Comparison of ENCODE assay signal across 30 cellular contexts in genomic region chr5:16265141-16265540, GRCh38.
A peak's percentile ranks its signal among the peaks of the same experiment; 100 is the strongest.
DNase-seq lines count a peak whose midpoint lies in the region; ATAC-seq and TF ChIP-seq lines count a peak whose summit lies in the region.
"Had no signal": no experiment of that assay in that cellular context is flagged by ENCODE, and none has a peak within 500 bp of the region (broad histone marks: within the 10 kb centered on the region; RNA-seq: fewer than 3 reads in every experiment).

No MANE protein-coding gene starts in this region.

- H3K27ac ChIP-seq in SJCRH30: no peak overlapping the region
- H3K27ac ChIP-seq in CD8-positive, alpha-beta T cell (ENCODE audit: low read depth, low read length): no peak overlapping the region
- H3K27ac ChIP-seq: heart right ventricle, lower lobe of right lung, PC-9, prostate gland, right lobe of liver, vagina, WERI-Rb-1 had no signal

- H3K4me3 ChIP-seq in SJCRH30: no peak overlapping the region
- H3K4me3 ChIP-seq in CD8-positive, alpha-beta T cell (ENCODE audit: low read depth, low read length): no peak overlapping the region
- H3K4me3 ChIP-seq: heart right ventricle, K562, lower lobe of right lung, PC-9, prostate gland, right lobe of liver, vagina had no signal

- no peaks in the 10 kb centered on the region for H3K27me3 ChIP-seq in SJCRH30
- no peaks in the 10 kb centered on the region for H3K27me3 ChIP-seq in CD8-positive, alpha-beta T cell (ENCODE audit: insufficient read depth, low read length)
- H3K27me3 ChIP-seq: heart right ventricle, right lobe of liver, vagina had no signal

- H3K36me3 Mint-ChIP-seq in CD8-positive, alpha-beta T cell: no peaks in the 10 kb centered on the region
- H3K36me3 Mint-ChIP-seq in activated naive CD4-positive, alpha-beta T cell treated with anti-CD3 and anti-CD28 coated beads, Interleukin-2, amount 50 U/mL, for 72 hours: no peaks in the 10 kb centered on the region
- H3K36me3 Mint-ChIP-seq: naive thymus-derived CD4-positive, alpha-beta T cell had no signal

- no peaks in the 10 kb centered on the region for H3K9me3 ChIP-seq in SJCRH30 (replicated peaks)
- no peaks in the 10 kb centered on the region for H3K9me3 ChIP-seq in CD8-positive, alpha-beta T cell (ENCODE audit: low read length)
- H3K9me3 ChIP-seq: heart right ventricle, lower lobe of right lung, prostate gland, right lobe of liver, vagina had no signal

- no peaks in the 10 kb centered on the region for H3K4me1 Mint-ChIP-seq in CD8-positive, alpha-beta T cell (ENCODE audit: low read depth)
- H3K4me1 Mint-ChIP-seq: naive thymus-derived CD4-positive, alpha-beta T cell; stimulated activated naive CD8-positive, alpha-beta T cell treated with anti-CD3 and anti-CD28 coated beads, Interleukin-15, amount 100 ng/mL, for 72 hours had no signal

- H3K4me1 ChIP-seq in SJCRH30: no peaks in the 10 kb centered on the region
- no peaks in the 10 kb centered on the region for H3K4me1 ChIP-seq in CD8-positive, alpha-beta T cell (ENCODE audit: insufficient read depth, low read length)
- H3K4me1 ChIP-seq: heart right ventricle, lower lobe of right lung, prostate gland, right lobe of liver, vagina had no signal

- TF ChIP-seq CTCF in CD8-positive, alpha-beta T cell (IDR thresholded peaks at IDR 0.05): no peak
- TF ChIP-seq CTCF in GM20000 (IDR thresholded peaks at IDR 0.05; ENCODE audit: extremely low read depth, missing control alignments): no peak

- H3K36me3 ChIP-seq in SJCRH30: no peaks in the 10 kb centered on the region
- no peaks in the 10 kb centered on the region for H3K36me3 ChIP-seq in CD8-positive, alpha-beta T cell (ENCODE audit: insufficient read depth, low read length)
- H3K36me3 ChIP-seq: heart right ventricle, lower lobe of right lung, prostate gland, right lobe of liver, vagina, WERI-Rb-1 had no signal

- POLR2A ChIA-PET in CD8-positive, alpha-beta T cell (lab: Charles Lee): no interaction called here

- no peak overlapping the region for H3K4me3 Mint-ChIP-seq in CD8-positive, alpha-beta T cell
- H3K4me3 Mint-ChIP-seq: activated CD8-positive, alpha-beta T cell treated with anti-CD3 and anti-CD28 coated beads, Interleukin-2, amount 10 ng/mL, durations not matched to agents 7 days and 5 days; CD4-positive, alpha-beta T cell; naive thymus-derived CD4-positive, alpha-beta T cell; stimulated activated naive CD8-positive, alpha-beta T cell treated with anti-CD3 and anti-CD28 coated beads, Interleukin-15, amount 100 ng/mL, for 72 hours had no signal

- ATAC-seq in CD8-positive, alpha-beta T cell: no peak
- ATAC-seq in activated naive CD4-positive, alpha-beta T cell treated with anti-CD3 and anti-CD28 coated beads, Interleukin-2, amount 50 U/mL, for 72 hours: no peak
- ATAC-seq in HG02938 (IDR thresholded peaks at IDR 0.05; ENCODE audit: unreplicated experiment): no peak
- ATAC-seq: activated CD8-positive, alpha-beta T cell treated with anti-CD3 and anti-CD28 coated beads, Interleukin-2, amount 10 ng/mL, durations not matched to agents 7 days and 5 days; heart right ventricle; K562; lower lobe of right lung; naive thymus-derived CD4-positive, alpha-beta T cell; right lobe of liver; stimulated activated naive CD8-positive, alpha-beta T cell treated with anti-CD3 and anti-CD28 coated beads, Interleukin-15, amount 100 ng/mL, for 72 hours had no signal

- no peaks in the 10 kb centered on the region for H3K9me3 Mint-ChIP-seq in CD8-positive, alpha-beta T cell
- H3K9me3 Mint-ChIP-seq in activated naive CD4-positive, alpha-beta T cell treated with anti-CD3 and anti-CD28 coated beads, Interleukin-2, amount 50 U/mL, for 72 hours: no peaks in the 10 kb centered on the region
- H3K9me3 Mint-ChIP-seq: activated T-helper 2 cell treated with anti-CD3 and anti-CD28 coated beads, Interferon-gamma antibody, Interleukin-2, Interleukin-4, amounts not matched to agents 10 μg/mL and 5 μg/mL and 100 μg/mL, durations not matched to agents 14 hours and 24 hours and 36 hours; CD4-positive, alpha-beta T cell; stimulated activated naive CD8-positive, alpha-beta T cell treated with anti-CD3 and anti-CD28 coated beads, Interleukin-15, amount 100 ng/mL, for 72 hours had no signal

- CTCF ChIA-PET in CD8-positive, alpha-beta T cell (lab: Charles Lee): no interaction called here

- no peak overlapping the region for H3K27ac Mint-ChIP-seq in CD8-positive, alpha-beta T cell
- H3K27ac Mint-ChIP-seq in activated naive CD4-positive, alpha-beta T cell treated with anti-CD3 and anti-CD28 coated beads, Interleukin-2, amount 50 U/mL, for 72 hours: no peak overlapping the region
- H3K27ac Mint-ChIP-seq: activated CD8-positive, alpha-beta T cell treated with anti-CD3 and anti-CD28 coated beads, Interleukin-2, amount 10 ng/mL, durations not matched to agents 7 days and 5 days; activated T-helper 2 cell treated with anti-CD3 and anti-CD28 coated beads, Interferon-gamma antibody, Interleukin-2, Interleukin-4, amounts not matched to agents 10 μg/mL and 5 μg/mL and 100 μg/mL, durations not matched to agents 14 hours and 24 hours and 36 hours; CD4-positive, alpha-beta T cell; naive thymus-derived CD4-positive, alpha-beta T cell; stimulated activated naive CD8-positive, alpha-beta T cell treated with anti-CD3 and anti-CD28 coated beads, Interleukin-15, amount 100 ng/mL, for 72 hours had no signal

- intact Hi-C loops in CD8-positive, alpha-beta T cell (cut with DNase I, micrococcal nuclease): no loop called here

- DNase-seq in A172 (ENCODE audit: low spot score) (peak; percentile 32), GF-D8 (lab: John Stamatoyannopoulos, UW) (peak; percentile 9), M059J (ENCODE audit: low read depth) (peak; percentile 63), SJCRH30 (peak; percentile 2 to 27), GM20000 (ENCODE audit: low spot score) (no peak)
- DNase-seq in CD8-positive, alpha-beta T cell: no peak
- DNase-seq in activated naive CD4-positive, alpha-beta T cell treated with anti-CD3 and anti-CD28 coated beads, Interleukin-2, amount 50 U/mL, for 72 hours (ENCODE audit: low spot score in 2 of 2): no peak
- DNase-seq: activated CD4-positive, alpha-beta T cell treated with anti-CD3 and anti-CD28 coated beads for 4 hours; activated CD8-positive, alpha-beta T cell treated with anti-CD3 and anti-CD28 coated beads, Interleukin-2, amount 10 ng/mL, durations not matched to agents 7 days and 5 days; activated naive CD4-positive, alpha-beta T cell treated with anti-CD3 and anti-CD28 coated beads, Interleukin-2, amount 50 U/mL, for 16 hours; amniotic stem cell; CD4-positive, alpha-beta T cell; heart right ventricle; kidney glomerular epithelial cell; lower lobe of right lung; midbrain; naive thymus-derived CD4-positive, alpha-beta T cell; NCI-H1048; NCI-H446 treated with DMSO at 0.1 percent for 48 hours; PC-9; right lobe of liver; Right ventricle myocardium superior; stimulated activated naive CD8-positive, alpha-beta T cell treated with anti-CD3 and anti-CD28 coated beads, Interleukin-15, amount 100 ng/mL, for 72 hours; T-helper 9 cell; WERI-Rb-1 had no signal

- H3K27me3 Mint-ChIP-seq in CD8-positive, alpha-beta T cell (ENCODE audit: low read depth): no peaks in the 10 kb centered on the region
- H3K27me3 Mint-ChIP-seq: CD4-positive, alpha-beta T cell; stimulated activated naive CD8-positive, alpha-beta T cell treated with anti-CD3 and anti-CD28 coated beads, Interleukin-15, amount 100 ng/mL, for 72 hours had no signal

Comparison
In these comparisons a context has a peak if more than half of its experiments do, and no peak if none do; other contexts are left out.
1. DNase-seq: peak in A172 (single experiment), GF-D8 (single experiment), M059J (single experiment) and SJCRH30 (2 of 2); none in CD8-positive, alpha-beta T cell (0 of 7), GM20000 (single experiment) and activated naive CD4-positive, alpha-beta T cell treated with anti-CD3 and anti-CD28 coated beads, Interleukin-2, amount 50 U/mL, for 72 hours (0 of 2).